8 cellular contexts compared by ENCODE assay signal in genomic region chr12:122895757-122896636, GRCh38. TPM values are rescaled to one million over a fixed set of nuclear protein-coding genes. Genes with fewer than 3 reads are reported as not detected.
DNase-seq lines count a peak whose midpoint lies in the region; ATAC-seq and TF ChIP-seq lines count a peak whose summit lies in the region.

Gene VPS37B (minus strand): TSS chr12:122896124. CDS start chr12:122896062, 62 bp downstream.

- H3K27me3 ChIP-seq in BE2C = 0 out of 2 replicates have a peak, but pooled peaks cover 4% of the 10 kb centered on the region
- no peaks in the 10 kb centered on the region for H3K27me3 ChIP-seq in left ventricle myocardium inferior (ENCODE audit: low read depth)
- H3K27me3 ChIP-seq in psoas muscle (ENCODE audit: insufficient read depth in 3 of 3, low read length in 2 of 3) = no peaks in the 10 kb centered on the region
- H3K27me3 ChIP-seq in upper lobe of right lung = no peaks in the 10 kb centered on the region

- no peak for TF ChIP-seq CTCF in BE2C (IDR thresholded peaks at IDR 0.05; ENCODE audit: low read depth, low read length)
- peak; percentile 20 for TF ChIP-seq CTCF in left ventricle myocardium inferior (IDR thresholded peaks at IDR 0.05; ENCODE audit: borderline replicate concordance)
- no peak for TF ChIP-seq CTCF in psoas muscle (IDR thresholded peaks at IDR 0.05)
- no peak for TF ChIP-seq CTCF in upper lobe of right lung (IDR thresholded peaks at IDR 0.05)

- H3K27ac ChIP-seq in left ventricle myocardium inferior (replicated peaks) (peak within 1 kb of the TSS; percentile 93), psoas muscle (peak within 1 kb of the TSS; percentile 80), upper lobe of right lung (peak within 1 kb of the TSS; percentile 93)

- 6 to 7% (median 6%) methylated on average over 73 to 78 of the region's 78 CpGs for WGBS in psoas muscle, 3 donors

- intact Hi-C loops in left ventricle myocardium inferior (cut with micrococcal nuclease) = no loop called here
- intact Hi-C loops in psoas muscle (cut with DNase I) = no loop called here
- intact Hi-C loops in upper lobe of right lung (cut with DNase I) = no loop called here

- DNase-seq in BE2C (peak; percentile 85), LoVo (ENCODE audit: low spot score) (peak; percentile 89), T-helper 2 cell (peak; percentile 72 to 93 (median 81)), amygdala (lab: John Stamatoyannopoulos, UW) (peak in 42 of 56 donors; percentile 25 to 84 (median 56)), left ventricle myocardium inferior (peak; percentile 83), psoas muscle (peak; percentile 82 to 90), upper lobe of right lung (peak; percentile 93)

- H3K4me1 ChIP-seq in BE2C = peaks cover 9% of the 10 kb centered on the region
- peaks cover 53% of the 10 kb centered on the region for H3K4me1 ChIP-seq in left ventricle myocardium inferior
- peaks cover 40% of the 10 kb centered on the region for H3K4me1 ChIP-seq in psoas muscle
- peaks cover 39% of the 10 kb centered on the region for H3K4me1 ChIP-seq in upper lobe of right lung

- H3K9me3 ChIP-seq in BE2C (peaks cover 3% of the 10 kb centered on the region; the same call in 1 of the 2 replicates), left ventricle myocardium inferior (replicated peaks) (peaks cover 4% of the 10 kb centered on the region), psoas muscle (no peaks in the 10 kb centered on the region), upper lobe of right lung (no peaks in the 10 kb centered on the region)

- ATAC-seq in GM19324 (IDR thresholded peaks at IDR 0.05; ENCODE audit: low FRiP score, unreplicated experiment) = peak; percentile 67
- peak; percentile 79 to 91 (median 86) for ATAC-seq in psoas muscle
- ATAC-seq in upper lobe of right lung = peak; percentile 87

- H3K4me3 ChIP-seq in BE2C (ENCODE audit: low read depth, low read length) (peak within 1 kb of the TSS; percentile 97), left ventricle myocardium inferior (peak within 1 kb of the TSS; percentile 78), psoas muscle (peak within 1 kb of the TSS; percentile 78), upper lobe of right lung (peak within 1 kb of the TSS; percentile 75)

- no peaks in the 10 kb centered on the region for H3K36me3 ChIP-seq in BE2C
- no peaks in the 10 kb centered on the region for H3K36me3 ChIP-seq in left ventricle myocardium inferior
- H3K36me3 ChIP-seq in psoas muscle (ENCODE audit: insufficient read depth in 1 of 2, low read depth in 1 of 2) = no peaks in the 10 kb centered on the region
- H3K36me3 ChIP-seq in upper lobe of right lung = no peaks in the 10 kb centered on the region

RNA-seq across cellular contexts. Expression of gene VPS37B, which starts in this region (rescaled TPM):
- polyA plus RNA-seq in BE2C (2012; ENCODE audit: insufficient read depth, insufficient read length, low read depth) = 34.9 TPM
- total RNA-seq in left ventricle myocardium inferior (13.3 TPM), psoas muscle (10 to 100 TPM in 2 of 4 donors, 1 to 10 TPM in 2; 8.9 to 11.1 (median 9.9) TPM), upper lobe of right lung (36.3 TPM)
- 1 to 10 TPM; 3.2 to 7.7 (median 5.9) TPM for polyA plus RNA-seq in psoas muscle

Comparison
In these comparisons a context has a peak if more than half of its experiments do, and no peak if none do; other contexts are left out.
1. Peak in every context shown above with its lines: DNase-seq, ATAC-seq, H3K4me3 ChIP-seq and H3K27ac ChIP-seq.